In genomic region chr16:546909-547770, GRCh38 we compare ENCODE assay signal across 6 cellular contexts. TPM values are rescaled to one million over a fixed set of nuclear protein-coding genes. Genes with fewer than 3 reads are reported as not detected.
DNase-seq lines count a peak whose midpoint lies in the region; ATAC-seq and TF ChIP-seq lines count a peak whose summit lies in the region.

No MANE protein-coding gene starts in this region.

- DNase-seq in LNCaP clone FGC (ENCODE audit: low read depth), result no peak
- peak; percentile 78 for DNase-seq in lower lobe of right lung

- H3K4me3 Mint-ChIP-seq in activated T-helper 17 cell treated with anti-CD3 and anti-CD28 coated beads, Interleukin-2, amount 50 U/mL, for 72 hours, result no peak overlapping the region

- no peaks in the 10 kb centered on the region for H3K9me3 ChIP-seq in lower lobe of right lung

- no peak overlapping the region for H3K4me3 ChIP-seq in LNCaP clone FGC (ENCODE audit: low read depth, low read length)
- no peak overlapping the region for H3K4me3 ChIP-seq in lower lobe of right lung

- H3K27ac ChIP-seq in lower lobe of right lung, result no peak overlapping the region

- no peaks in the 10 kb centered on the region for H3K27me3 ChIP-seq in lower lobe of right lung (ENCODE audit: low read depth)

- no peaks in the 10 kb centered on the region for H3K9me3 Mint-ChIP-seq in activated T-helper 17 cell treated with anti-CD3 and anti-CD28 coated beads, Interleukin-2, amount 50 U/mL, for 72 hours

- intact Hi-C loops in lower lobe of right lung (cut with DNase I), result no loop called here

- H3K4me1 ChIP-seq in lower lobe of right lung, result no peaks in the 10 kb centered on the region

- no peak overlapping the region for H3K27ac Mint-ChIP-seq in activated T-helper 17 cell treated with anti-CD3 and anti-CD28 coated beads, Interleukin-2, amount 50 U/mL, for 72 hours

- TF ChIP-seq CTCF in LNCaP clone FGC (IDR thresholded peaks at IDR 0.05; ENCODE audit: control insufficient read depth, extremely low read depth, insufficient read depth), result peak; percentile 92
- TF ChIP-seq CTCF in lower lobe of right lung (IDR thresholded peaks at IDR 0.05), result no peak

- ATAC-seq in activated T-helper 17 cell treated with anti-CD3 and anti-CD28 coated beads, Interleukin-2, amount 50 U/mL, for 72 hours (replicated peaks), result peak; percentile 80
- ATAC-seq in lower lobe of right lung (peak; percentile 66 to 72), HG02642 (IDR thresholded peaks at IDR 0.05; ENCODE audit: poor library complexity, unreplicated experiment) (no peak), GM21367 (IDR thresholded peaks at IDR 0.05; ENCODE audit: unreplicated experiment) (no peak), HG03354 (IDR thresholded peaks at IDR 0.05; ENCODE audit: poor library complexity, severe bottlenecking, unreplicated experiment) (no peak)

- no peaks in the 10 kb centered on the region for H3K4me1 Mint-ChIP-seq in activated T-helper 17 cell treated with anti-CD3 and anti-CD28 coated beads, Interleukin-2, amount 50 U/mL, for 72 hours

- H3K36me3 Mint-ChIP-seq in activated T-helper 17 cell treated with anti-CD3 and anti-CD28 coated beads, Interleukin-2, amount 50 U/mL, for 72 hours (ENCODE audit: low read depth), result no peaks in the 10 kb centered on the region

- H3K27me3 Mint-ChIP-seq in activated T-helper 17 cell treated with anti-CD3 and anti-CD28 coated beads, Interleukin-2, amount 50 U/mL, for 72 hours, result no peaks in the 10 kb centered on the region

- H3K36me3 ChIP-seq in lower lobe of right lung, result peaks cover 40% of the 10 kb centered on the region

RNA-seq across cellular contexts. Expression of gene PRR35, which starts 13.1 kb away (rescaled TPM):
- total RNA-seq in activated T-helper 17 cell treated with anti-CD3 and anti-CD28 coated beads, Interleukin-2, amount 50 U/mL, for 72 hours, result not detected
- not detected for total RNA-seq in lower lobe of right lung

RNA-seq across cellular contexts. Expression of gene CAPN15, which starts 19.6 kb away (rescaled TPM):
- total RNA-seq in activated T-helper 17 cell treated with anti-CD3 and anti-CD28 coated beads, Interleukin-2, amount 50 U/mL, for 72 hours, result 100 to 1,000 TPM in 1 of 2 donors, 10 to 100 TPM in 1; 61.1 to 117 TPM
- 44.3 TPM for total RNA-seq in lower lobe of right lung

RNA-seq across cellular contexts. Expression of gene NHLRC4, which starts 19.7 kb away (rescaled TPM):
- total RNA-seq in activated T-helper 17 cell treated with anti-CD3 and anti-CD28 coated beads, Interleukin-2, amount 50 U/mL, for 72 hours, result 1 to 10 TPM in 1 of 2 donors, under 1 TPM in 1; 0.80 to 1.1 TPM
- total RNA-seq in lower lobe of right lung, result 2.7 TPM

RNA-seq across cellular contexts. Expression of gene PIGQ, which starts 22.6 kb away (rescaled TPM):
- 10 to 100 TPM; 28.0 to 34.2 TPM for total RNA-seq in activated T-helper 17 cell treated with anti-CD3 and anti-CD28 coated beads, Interleukin-2, amount 50 U/mL, for 72 hours
- total RNA-seq in lower lobe of right lung, result 68.9 TPM

RNA-seq across cellular contexts. Expression of gene RAB40C, which starts 42.7 kb away (rescaled TPM):
- 10 to 100 TPM; 12.9 TPM for total RNA-seq in activated T-helper 17 cell treated with anti-CD3 and anti-CD28 coated beads, Interleukin-2, amount 50 U/mL, for 72 hours
- total RNA-seq in lower lobe of right lung, result 40.1 TPM

Comparison
In these comparisons a context has a peak if more than half of its experiments do, and no peak if none do; other contexts are left out.
1. ATAC-seq: peak in activated T-helper 17 cell treated with anti-CD3 and anti-CD28 coated beads, Interleukin-2, amount 50 U/mL, for 72 hours (single experiment) and lower lobe of right lung (2 of 2); none in HG02642 (single experiment), GM21367 (single experiment) and HG03354 (single experiment).